In genomic region chr4:75512336-75513211, GRCh38 we compare ENCODE assay signal across 8 cellular contexts. TPM values are rescaled to one million over a fixed set of nuclear protein-coding genes. Genes with fewer than 3 reads are reported as not detected.
DNase-seq lines count a peak whose midpoint lies in the region; ATAC-seq and TF ChIP-seq lines count a peak whose summit lies in the region.

No MANE protein-coding gene starts in this region.

- H2BK120ac ChIP-seq in neuronal stem cell (ENCODE audit: low read depth, low read length) = no peak overlapping the region

- DNase-seq in GF-D8 (lab: John Stamatoyannopoulos, UW) = peak; percentile 96
- peak; percentile 91 for DNase-seq in LHCN-M2 (ENCODE audit: low read depth)
- no peak for DNase-seq in mesothelial cell of epicardium (ENCODE audit: low spot score in 2 of 2, unreplicated experiment in 2 of 2)
- DNase-seq in NCI-H1694 treated with DMSO at 0.1 percent for 48 hours (lab: John Stamatoyannopoulos, UW) = no peak
- DNase-seq in neuronal stem cell (ENCODE audit: low spot score) = no peak
- no peak for DNase-seq in retina

- H3K23ac ChIP-seq in neuronal stem cell (ENCODE audit: low read depth, low read length, poor library complexity) = no peak overlapping the region

- no peak overlapping the region for H3K9ac ChIP-seq in neuronal stem cell (ENCODE audit: low read depth, low read length, poor library complexity)

- H2BK15ac ChIP-seq in neuronal stem cell (ENCODE audit: low read length) = no peak overlapping the region

- no peaks in the 10 kb centered on the region for H3K79me1 ChIP-seq in neuronal stem cell (ENCODE audit: low read depth, low read length)

- peaks cover 7% of the 10 kb centered on the region for H3K27me3 Mint-ChIP-seq in brain
- no peaks in the 10 kb centered on the region for H3K27me3 Mint-ChIP-seq in mesothelial cell of epicardium (ENCODE audit: low read depth)

- no peak overlapping the region for H4K8ac ChIP-seq in neuronal stem cell (ENCODE audit: low read depth, low read length)

- H3K4me1 Mint-ChIP-seq in brain = peaks cover 29% of the 10 kb centered on the region
- peaks cover 31% of the 10 kb centered on the region for H3K4me1 Mint-ChIP-seq in mesothelial cell of epicardium

- H3K4me3 Mint-ChIP-seq in brain (no peak overlapping the region), mesothelial cell of epicardium (no peak overlapping the region)

- H2BK12ac ChIP-seq in neuronal stem cell (ENCODE audit: low read length) = no peak overlapping the region

- H3K4me1 ChIP-seq in neuronal stem cell (ENCODE audit: control insufficient read depth in 2 of 2, insufficient read depth in 1 of 2, low read depth in 1 of 2, low read length in 2 of 2) = peaks cover 6 to 13% of the 10 kb centered on the region in 2 donors

- no peak overlapping the region for H2BK5ac ChIP-seq in neuronal stem cell (ENCODE audit: low read length)

- no peak overlapping the region for H3K27ac ChIP-seq in neuronal stem cell (replicated peaks; ENCODE audit: low read length)

- H3K9me3 ChIP-seq in neuronal stem cell (replicated peaks in 1 of 2; ENCODE audit: control insufficient read depth in 2 of 2, insufficient read depth in 1 of 2, low read depth in 1 of 2, low read length in 2 of 2) = peaks cover 0 to 19% of the 10 kb centered on the region in 2 donors

- no peak overlapping the region for H3K4ac ChIP-seq in neuronal stem cell (ENCODE audit: low read length)

- H3K4me3 ChIP-seq in neuronal stem cell (ENCODE audit: low read length in 2 of 2) = peak overlapping the region in 1 of 2 donors; percentile 94

- no peak overlapping the region for H4K91ac ChIP-seq in neuronal stem cell (ENCODE audit: low read depth, low read length, poor library complexity)

- no peak overlapping the region for H3K4me2 ChIP-seq in neuronal stem cell (ENCODE audit: insufficient read depth, low read length, poor library complexity, severe bottlenecking)

- no peak overlapping the region for H3K18ac ChIP-seq in neuronal stem cell (ENCODE audit: low read length)

- no CpG with 5 or more reads among the region's 6 CpGs for WGBS in neuronal stem cell (ENCODE audit: extremely low coverage in 2 of 2, insufficient read length in 2 of 2, insufficient replicate concordance in 1 of 2), 2 donors

- ATAC-seq in GM19023 (IDR thresholded peaks at IDR 0.05; ENCODE audit: unreplicated experiment) = no peak

- peaks cover 1 to 29% of the 10 kb centered on the region in 2 donors for H3K36me3 ChIP-seq in neuronal stem cell (replicated peaks in 1 of 2; ENCODE audit: control insufficient read depth in 2 of 2, insufficient read depth in 2 of 2, low read length in 2 of 2)

- no peaks in the 10 kb centered on the region for H3K27me3 ChIP-seq in neuronal stem cell (ENCODE audit: control insufficient read depth in 3 of 3, insufficient read depth in 3 of 3, low read depth in 1 of 3, low read length in 3 of 3)

- H3K9me3 Mint-ChIP-seq in brain (no peaks in the 10 kb centered on the region), mesothelial cell of epicardium (no peaks in the 10 kb centered on the region)

- TF ChIP-seq CTCF in brain (conservative IDR thresholded peaks at IDR 0.05) = no peak
- no peak for TF ChIP-seq CTCF in mesothelial cell of epicardium (IDR thresholded peaks at IDR 0.05; ENCODE audit: unreplicated experiment)

- H3K27ac Mint-ChIP-seq in brain (peak overlapping the region in 4 of 5 experiments; percentile 84 to 98 (median 95)), mesothelial cell of epicardium (peak overlapping the region; percentile 98)

- H3K36me3 Mint-ChIP-seq in brain = peaks cover 38% of the 10 kb centered on the region
- H3K36me3 Mint-ChIP-seq in mesothelial cell of epicardium = peaks cover 10% of the 10 kb centered on the region

- H3K14ac ChIP-seq in neuronal stem cell (ENCODE audit: low read length) = no peak overlapping the region

- no peak overlapping the region for H2AFZ ChIP-seq in neuronal stem cell (ENCODE audit: low read length)

- no peak overlapping the region for H2AK5ac ChIP-seq in neuronal stem cell (ENCODE audit: low read depth, low read length)

RNA-seq across cellular contexts. Expression of gene RCHY1, which starts 1.6 kb away (rescaled TPM):
- total RNA-seq in LHCN-M2 (2014; rRNA removed) = 31.1 and 54.6 TPM in 2 replicates
- 28.5 TPM for polyA plus RNA-seq in LHCN-M2 (2012)
- polyA plus RNA-seq in brain (ENCODE audit: insufficient read depth, low read depth, low replicate concordance) = 12.3 TPM
- total RNA-seq in mesothelial cell of epicardium = 40.5 to 44.6 TPM (median 42.9 TPM) in 3 replicates
- polyA plus RNA-seq in neuronal stem cell (2013, experiment 1 of 2) = 23.1 TPM
- 18.6 TPM for polyA plus RNA-seq in neuronal stem cell (2013, experiment 2 of 2)

RNA-seq across cellular contexts. Expression of gene THAP6, which starts 1.7 kb away (rescaled TPM):
- total RNA-seq in LHCN-M2 (2014; rRNA removed) = 16.5 and 18.5 TPM in 2 replicates
- 2.7 TPM for polyA plus RNA-seq in LHCN-M2 (2012)
- polyA plus RNA-seq in brain (ENCODE audit: insufficient read depth, low read depth, low replicate concordance) = 1.9 TPM
- 25.5 to 32.8 TPM (median 29.2 TPM) in 3 replicates for total RNA-seq in mesothelial cell of epicardium
- 14.6 TPM for polyA plus RNA-seq in neuronal stem cell (2013, experiment 1 of 2)
- 14.0 TPM for polyA plus RNA-seq in neuronal stem cell (2013, experiment 2 of 2)

RNA-seq across cellular contexts. Expression of gene ODAPH, which starts 43.3 kb away (rescaled TPM):
- total RNA-seq in LHCN-M2 (2014; rRNA removed) = not detected in 2 replicates
- polyA plus RNA-seq in LHCN-M2 (2012) = not detected
- not detected for polyA plus RNA-seq in brain (ENCODE audit: insufficient read depth, low read depth, low replicate concordance)
- total RNA-seq in mesothelial cell of epicardium = 0.35 to 1.1 TPM (median 0.57 TPM) in 3 replicates
- polyA plus RNA-seq in neuronal stem cell (2013, experiment 1 of 2) = 0.32 TPM
- 0.40 TPM for polyA plus RNA-seq in neuronal stem cell (2013, experiment 2 of 2)

Comparison
In these comparisons a context has a peak if more than half of its experiments do, and no peak if none do; other contexts are left out.
1. DNase-seq: peak in GF-D8 (single experiment) and LHCN-M2 (single experiment); none in mesothelial cell of epicardium (0 of 2), NCI-H1694 treated with DMSO at 0.1 percent for 48 hours (single experiment), neuronal stem cell (single experiment) and retina (single experiment).